ENCODE assay signal across 12 cellular contexts in genomic region chr1:108051625-108052382, GRCh38.
DNase-seq lines count a peak whose midpoint lies in the region; ATAC-seq, FAIRE-seq and TF ChIP-seq lines count a peak whose summit lies in the region.
"Had no signal": no experiment of that assay in that cellular context is flagged by ENCODE, and none has a peak within 500 bp of the region (broad histone marks: within the 10 kb centered on the region; RNA-seq: fewer than 3 reads in every experiment).

No MANE protein-coding gene starts in this region.

- H3K36me3 ChIP-seq in cardiac muscle cell (no peaks in the 10 kb centered on the region), HepG2 (replicated peaks in 1 of 2; ENCODE audit: control insufficient read depth in 1 of 2, insufficient read depth in 2 of 2, low read length in 2 of 2) (no peaks in the 10 kb centered on the region), upper lobe of right lung (no peaks in the 10 kb centered on the region)

- peak overlapping the region; percentile 62 for H3K4me2 ChIP-seq in HepG2 (ENCODE audit: low read depth, low read length)

- CTCF ChIA-PET in HepG2 (lab: Yijun Ruan, JAX; ENCODE audit: low intra/inter-chr PET ratio, low total read pairs), result no interaction called here

- H3K4me1 ChIP-seq in cardiac muscle cell (ENCODE audit: low read depth), result peaks cover 28% of the 10 kb centered on the region
- peaks cover 39% of the 10 kb centered on the region for H3K4me1 ChIP-seq in HepG2 (ENCODE audit: insufficient read depth, low read length)
- H3K4me1 ChIP-seq in upper lobe of right lung, result peaks cover 31% of the 10 kb centered on the region

- H3K27me3 ChIP-seq in cardiac muscle cell, result no peaks in the 10 kb centered on the region
- H3K27me3 ChIP-seq in HepG2 (ENCODE audit: control insufficient read depth in 1 of 2, insufficient read depth in 2 of 2, low read length in 2 of 2), result peaks cover 0 to 3% of the 10 kb centered on the region in 2 experiments; a peak in 2 of 5 replicates
- H3K27me3 ChIP-seq in upper lobe of right lung, result no peaks in the 10 kb centered on the region

- H3K9me3 ChIP-seq in cardiac muscle cell (ENCODE audit: low read depth), result no peaks in the 10 kb centered on the region
- H3K9me3 ChIP-seq in HepG2 (ENCODE audit: low read length), result no peaks in the 10 kb centered on the region
- no peaks in the 10 kb centered on the region for H3K9me3 ChIP-seq in upper lobe of right lung

- no peak for ATAC-seq in left cardiac atrium
- peak; percentile 96 for ATAC-seq in HepG2
- ATAC-seq in upper lobe of right lung, result no peak
- ATAC-seq in HG02852 (IDR thresholded peaks at IDR 0.05; ENCODE audit: unreplicated experiment), result no peak
- ATAC-seq: T-helper 17 cell had no signal

- H2AFZ ChIP-seq in HepG2 (ENCODE audit: low read length), result no peak overlapping the region

- DNase-seq in cardiac muscle cell (ENCODE audit: low read depth in 1 of 2, low spot score in 1 of 2) (peak in 1 of 2 donors; percentile 64), left cardiac atrium (no peak), NCI-H69 (lab: John Stamatoyannopoulos, UW) (peak; percentile 87), HepG2 (ENCODE audit: low spot score) (peak; percentile 88), upper lobe of right lung (no peak)
- DNase-seq in activated CD8-positive, alpha-beta memory T cell treated with anti-CD3 and anti-CD28 coated beads, Interleukin-2, amount 50 U/mL, for 48 hours, result no peak
- DNase-seq in activated CD4-positive, alpha-beta T cell treated with anti-CD3 and anti-CD28 coated beads, Interleukin-2, amount 50 U/mL, for 1 hour, result no peak
- DNase-seq: amniotic stem cell, MM.1S, OCI-M1, T-helper 17 cell had no signal

- no peak overlapping the region for H3K9ac ChIP-seq in HepG2 (ENCODE audit: insufficient read depth, low read depth, low read length)

- H3K79me2 ChIP-seq in HepG2 (ENCODE audit: insufficient read depth, low read length), result no peaks in the 10 kb centered on the region

- peak; percentile 93 for FAIRE-seq in HepG2 (lab: Jason Lieb, UNC)

- TF ChIP-seq EP300 in HepG2 (IDR thresholded peaks at IDR 0.05; ENCODE audit: low read depth in 2 of 2, low read length in 2 of 2), result 0 out of 4 replicates have a peak, but pooled peaks of 1 of the 2 experiments have one; percentile 10
- TF ChIP-seq EP300 in HepG2 (CRISPR knock-in tag; IDR thresholded peaks at IDR 0.05; ENCODE audit: borderline replicate concordance), result no peak

- TF ChIP-seq POLR2A in HepG2 (IDR thresholded peaks at IDR 0.05; ENCODE audit: insufficient read depth in 1 of 2, low read depth in 2 of 2, low read length in 2 of 2), result no peak

- in situ Hi-C loops in HepG2 (cut with HindIII; ENCODE audit: extremely low pct_ligation_motif_present, low pct_unique_long_range_greater_than_20kb), result no loop called here

- intact Hi-C loops in left cardiac atrium (cut with DNase I) (no loop called here), HepG2 (cut with micrococcal nuclease; ENCODE audit: unreplicated experiment) (loop anchor here (5.0 kb wide), 1 partner anchor 145 kb away; no protein-coding TSS in a partner anchor), upper lobe of right lung (cut with DNase I) (no loop called here)

- H3K27ac ChIP-seq in cardiac muscle cell (peak overlapping the region; percentile 56), HepG2 (ENCODE audit: extremely low read length, insufficient read depth, low read length) (peak overlapping the region; percentile 37), upper lobe of right lung (peak overlapping the region; percentile 78)

- H4K20me1 ChIP-seq in HepG2 (ENCODE audit: insufficient read depth, low read length), result no peaks in the 10 kb centered on the region

- POLR2A ChIA-PET in HepG2 (lab: Yijun Ruan, JAX), result interaction anchor here (1.3 kb wide), 1 partner anchor 17 kb away, joined by 3 read pairs; no protein-coding TSS in a partner anchor

- WGBS in HepG2 (ENCODE audit: low lambda C conversion rate), result 42% methylated on average over 8 of the region's 8 CpGs

- no peak for TF ChIP-seq CTCF in cardiac muscle cell (IDR thresholded peaks at IDR 0.05; ENCODE audit: low read depth, low read length)
- TF ChIP-seq CTCF in HepG2 (CRISPR knock-in tag; IDR thresholded peaks at IDR 0.05), result no peak
- TF ChIP-seq CTCF in upper lobe of right lung (IDR thresholded peaks at IDR 0.05), result no peak

- H3K4me3 ChIP-seq in cardiac muscle cell (no peak overlapping the region), HepG2 (replicated peaks in 1 of 3; ENCODE audit: insufficient read depth in 1 of 3, low read depth in 2 of 3, low read length in 3 of 3) (0 out of 6 replicates have a peak overlapping the region, but pooled peaks of 2 of the 3 experiments have one; percentile 2 to 12), upper lobe of right lung (peak overlapping the region; percentile 30)

- TF ChIP-seq RAD21 in HepG2 (CRISPR knock-in tag; IDR thresholded peaks at IDR 0.05), result no peak

- BruUV-seq in HepG2 (replicated peaks; lab: Mats Ljungman, UMichigan), result no TSS peak

TF ChIP-seq in HepG2, 621 proteins besides CTCF, POLR2A, EP300 and RAD21 (continues in another document):
- TF ChIP-seq, protein P1, sequence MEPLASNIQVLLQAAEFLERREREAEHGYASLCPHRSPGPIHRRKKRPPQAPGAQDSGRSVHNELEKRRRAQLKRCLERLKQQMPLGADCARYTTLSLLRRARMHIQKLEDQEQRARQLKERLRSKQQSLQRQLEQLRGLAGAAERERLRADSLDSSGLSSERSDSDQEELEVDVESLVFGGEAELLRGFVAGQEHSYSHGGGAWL (CRISPR knock-in tag; IDR thresholded peaks at IDR 0.05), result no peak
- TF ChIP-seq ZNF337 (CRISPR knock-in tag; IDR thresholded peaks at IDR 0.05; ENCODE audit: borderline replicate concordance, low read depth) (no peak), ZNF264 (CRISPR knock-in tag; IDR thresholded peaks at IDR 0.05) (0 out of 2 replicates have a peak, but pooled peaks have one; percentile 38), ZNF678 (CRISPR knock-in tag; IDR thresholded peaks at IDR 0.05) (no peak), ASH2L (IDR thresholded peaks at IDR 0.05; ENCODE audit: insufficient read length, low read depth, low read length) (no peak), TBX3 (IDR thresholded peaks at IDR 0.05; ENCODE audit: borderline replicate concordance) (peak; percentile 65; the same call in 1 of the 2 replicates), FOXP1 (IDR thresholded peaks at IDR 0.05) (no peak), FOXP1 (CRISPR knock-in tag; IDR thresholded peaks at IDR 0.05) (no peak), ISX (CRISPR knock-in tag; conservative IDR thresholded peaks at IDR 0.05) (no peak), ZNF557 (CRISPR knock-in tag; IDR thresholded peaks at IDR 0.05) (no peak), ZFP1 (CRISPR knock-in tag; IDR thresholded peaks at IDR 0.05) (no peak), HNF4G (IDR thresholded peaks at IDR 0.05; ENCODE audit: borderline replicate concordance, low read depth, low read length) (no peak), HNF4G (CRISPR knock-in tag; IDR thresholded peaks at IDR 0.05; ENCODE audit: borderline replicate concordance, low read depth) (no peak), ZC3H13 (CRISPR knock-in tag; IDR thresholded peaks at IDR 0.05) (no peak), ZBTB42 (CRISPR knock-in tag; IDR thresholded peaks at IDR 0.05) (no peak), FOSL2 (CRISPR knock-in tag; IDR thresholded peaks at IDR 0.05) (no peak), ZNF329 (CRISPR knock-in tag; IDR thresholded peaks at IDR 0.05; ENCODE audit: low read depth) (no peak), TGIF2 (CRISPR knock-in tag; IDR thresholded peaks at IDR 0.05) (no peak), MAFG (CRISPR knock-in tag; IDR thresholded peaks at IDR 0.05) (no peak)
- TF ChIP-seq, protein P2, sequence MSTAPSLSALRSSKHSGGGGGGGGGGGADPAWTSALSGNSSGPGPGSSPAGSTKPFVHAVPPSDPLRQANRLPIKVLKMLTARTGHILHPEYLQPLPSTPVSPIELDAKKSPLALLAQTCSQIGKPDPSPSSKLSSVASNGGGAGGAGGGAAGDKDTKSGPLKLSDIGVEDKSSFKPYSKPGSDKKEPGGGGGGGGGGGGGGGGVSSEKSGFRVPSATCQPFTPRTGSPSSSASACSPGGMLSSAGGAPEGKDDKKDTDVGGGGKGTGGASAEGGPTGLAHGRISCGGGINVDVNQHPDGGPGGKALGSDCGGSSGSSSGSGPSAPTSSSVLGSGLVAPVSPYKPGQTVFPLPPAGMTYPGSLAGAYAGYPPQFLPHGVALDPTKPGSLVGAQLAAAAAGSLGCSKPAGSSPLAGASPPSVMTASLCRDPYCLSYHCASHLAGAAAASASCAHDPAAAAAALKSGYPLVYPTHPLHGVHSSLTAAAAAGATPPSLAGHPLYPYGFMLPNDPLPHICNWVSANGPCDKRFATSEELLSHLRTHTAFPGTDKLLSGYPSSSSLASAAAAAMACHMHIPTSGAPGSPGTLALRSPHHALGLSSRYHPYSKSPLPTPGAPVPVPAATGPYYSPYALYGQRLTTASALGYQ (CRISPR knock-in tag; IDR thresholded peaks at IDR 0.05), result 0 out of 2 replicates have a peak, but pooled peaks have one; percentile 41
- TF ChIP-seq, protein P3, sequence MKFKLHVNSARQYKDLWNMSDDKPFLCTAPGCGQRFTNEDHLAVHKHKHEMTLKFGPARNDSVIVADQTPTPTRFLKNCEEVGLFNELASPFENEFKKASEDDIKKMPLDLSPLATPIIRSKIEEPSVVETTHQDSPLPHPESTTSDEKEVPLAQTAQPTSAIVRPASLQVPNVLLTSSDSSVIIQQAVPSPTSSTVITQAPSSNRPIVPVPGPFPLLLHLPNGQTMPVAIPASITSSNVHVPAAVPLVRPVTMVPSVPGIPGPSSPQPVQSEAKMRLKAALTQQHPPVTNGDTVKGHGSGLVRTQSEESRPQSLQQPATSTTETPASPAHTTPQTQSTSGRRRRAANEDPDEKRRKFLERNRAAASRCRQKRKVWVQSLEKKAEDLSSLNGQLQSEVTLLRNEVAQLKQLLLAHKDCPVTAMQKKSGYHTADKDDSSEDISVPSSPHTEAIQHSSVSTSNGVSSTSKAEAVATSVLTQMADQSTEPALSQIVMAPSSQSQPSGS (CRISPR knock-in tag; IDR thresholded peaks at IDR 0.05), result no peak
- TF ChIP-seq, protein P4, sequence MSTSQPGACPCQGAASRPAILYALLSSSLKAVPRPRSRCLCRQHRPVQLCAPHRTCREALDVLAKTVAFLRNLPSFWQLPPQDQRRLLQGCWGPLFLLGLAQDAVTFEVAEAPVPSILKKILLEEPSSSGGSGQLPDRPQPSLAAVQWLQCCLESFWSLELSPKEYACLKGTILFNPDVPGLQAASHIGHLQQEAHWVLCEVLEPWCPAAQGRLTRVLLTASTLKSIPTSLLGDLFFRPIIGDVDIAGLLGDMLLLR (CRISPR knock-in tag; IDR thresholded peaks at IDR 0.05), result no peak

Comparison
In these comparisons a context has a peak if more than half of its experiments do, and no peak if none do; other contexts are left out.
1. DNase-seq: peak in NCI-H69 (single experiment) and HepG2 (single experiment); none in left cardiac atrium (single experiment), upper lobe of right lung (single experiment), activated CD8-positive, alpha-beta memory T cell treated with anti-CD3 and anti-CD28 coated beads, Interleukin-2, amount 50 U/mL, for 48 hours (single experiment) and activated CD4-positive, alpha-beta T cell treated with anti-CD3 and anti-CD28 coated beads, Interleukin-2, amount 50 U/mL, for 1 hour (single experiment).
2. Peak in every context shown above with its lines, with median percentiles within 50 percentile points of each other: H3K27ac ChIP-seq.